ENCODE assay signal across 1 cellular context in genomic region chr7:74350751-74351150, GRCh38.
TF ChIP-seq lines count a peak whose summit lies in the region.

No MANE protein-coding gene starts in this region.

TF ChIP-seq in K562, 482 proteins besides CTCF, POLR2A, EP300 and RAD21 (continued from another document):
- peak; percentile 92 for TF ChIP-seq ZNF512 (tag; IDR thresholded peaks at IDR 0.05)
- 0 out of 2 replicates have a peak, but pooled peaks have one; percentile 13 for TF ChIP-seq EHMT2 (IDR thresholded peaks at IDR 0.05)
- TF ChIP-seq MEF2D (tag; conservative IDR thresholded peaks at IDR 0.05; ENCODE audit: low read depth), result no peak
- peak; percentile 20; the same call in 1 of the 2 replicates for TF ChIP-seq MTA2 (IDR thresholded peaks at IDR 0.05; ENCODE audit: low read depth)
- TF ChIP-seq HBP1 (CRISPR knock-in tag; IDR thresholded peaks at IDR 0.05), result 0 out of 2 replicates have a peak, but pooled peaks have one; percentile 53
